In the genomic region with DNA sequence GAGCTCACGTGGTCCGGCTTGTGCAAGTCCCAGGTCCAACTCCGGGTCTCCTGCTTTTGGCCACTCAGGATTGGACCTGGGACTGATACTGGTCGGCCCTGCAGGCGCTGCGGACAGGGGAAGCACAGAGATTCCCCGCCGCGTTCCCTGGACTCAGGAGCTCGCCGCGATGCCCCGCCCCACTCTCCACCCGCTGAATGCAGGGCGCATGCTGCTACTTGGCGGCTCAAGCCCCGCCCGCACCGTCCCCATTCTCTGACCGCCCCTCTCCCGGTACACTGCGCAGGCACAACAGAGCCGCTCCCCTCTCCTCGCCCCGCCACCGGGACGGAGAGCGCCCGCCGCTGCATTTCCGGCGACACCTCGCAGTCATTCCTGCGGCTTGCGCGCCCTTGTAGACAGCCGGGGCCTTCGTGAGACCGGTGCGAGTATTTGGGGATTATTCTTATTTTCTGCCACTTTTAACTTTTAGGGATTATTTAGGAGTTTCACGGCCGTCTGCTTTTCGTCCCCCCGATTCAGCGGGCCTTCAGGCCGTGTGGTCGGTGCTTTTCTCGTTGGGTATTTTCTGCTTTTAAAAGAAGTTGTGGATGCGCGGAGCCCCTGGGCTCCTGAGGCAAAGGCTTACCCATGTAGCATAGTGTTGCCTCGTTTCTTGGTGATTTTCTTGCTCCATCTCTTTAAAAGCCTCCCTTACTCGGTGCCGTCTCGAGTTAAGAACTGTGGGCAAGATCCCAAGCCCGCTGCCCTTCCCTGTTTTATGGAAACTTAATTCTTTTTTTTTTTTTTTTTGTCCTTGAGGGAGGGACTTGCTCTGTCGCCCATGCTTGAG, we compare ENCODE assay signal across 1 cellular context.
TF ChIP-seq lines count a peak whose summit lies in the region.

A gene (plus strand): TSS at position 251 of the 832 bp plus-strand sequence. CDS start 1,544 bp downstream, outside the sequence.

TF ChIP-seq in K562, 482 proteins besides CTCF, POLR2A, EP300 and RAD21 (continued from another document and continues in another):
- TF ChIP-seq, protein P1, sequence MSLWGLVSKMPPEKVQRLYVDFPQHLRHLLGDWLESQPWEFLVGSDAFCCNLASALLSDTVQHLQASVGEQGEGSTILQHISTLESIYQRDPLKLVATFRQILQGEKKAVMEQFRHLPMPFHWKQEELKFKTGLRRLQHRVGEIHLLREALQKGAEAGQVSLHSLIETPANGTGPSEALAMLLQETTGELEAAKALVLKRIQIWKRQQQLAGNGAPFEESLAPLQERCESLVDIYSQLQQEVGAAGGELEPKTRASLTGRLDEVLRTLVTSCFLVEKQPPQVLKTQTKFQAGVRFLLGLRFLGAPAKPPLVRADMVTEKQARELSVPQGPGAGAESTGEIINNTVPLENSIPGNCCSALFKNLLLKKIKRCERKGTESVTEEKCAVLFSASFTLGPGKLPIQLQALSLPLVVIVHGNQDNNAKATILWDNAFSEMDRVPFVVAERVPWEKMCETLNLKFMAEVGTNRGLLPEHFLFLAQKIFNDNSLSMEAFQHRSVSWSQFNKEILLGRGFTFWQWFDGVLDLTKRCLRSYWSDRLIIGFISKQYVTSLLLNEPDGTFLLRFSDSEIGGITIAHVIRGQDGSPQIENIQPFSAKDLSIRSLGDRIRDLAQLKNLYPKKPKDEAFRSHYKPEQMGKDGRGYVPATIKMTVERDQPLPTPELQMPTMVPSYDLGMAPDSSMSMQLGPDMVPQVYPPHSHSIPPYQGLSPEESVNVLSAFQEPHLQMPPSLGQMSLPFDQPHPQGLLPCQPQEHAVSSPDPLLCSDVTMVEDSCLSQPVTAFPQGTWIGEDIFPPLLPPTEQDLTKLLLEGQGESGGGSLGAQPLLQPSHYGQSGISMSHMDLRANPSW (CRISPR knock-in tag; IDR thresholded peaks at IDR 0.05): peak; percentile 45
- TF ChIP-seq ELF2 (CRISPR knock-in tag; IDR thresholded peaks at IDR 0.05) (no peak), RBM15 (IDR thresholded peaks at IDR 0.05; ENCODE audit: insufficient read depth, low read length) (no peak), ILK (tag; IDR thresholded peaks at IDR 0.05; ENCODE audit: borderline replicate concordance, low read depth) (no peak), FOXK2 (conservative IDR thresholded peaks at IDR 0.05 in 1 of 2, IDR thresholded peaks at IDR 0.05 in 1 of 2; ENCODE audit: low read depth in 2 of 2) (peak; percentile 62 to 73; a peak in 2 of 4 replicates), ADNP (tag; IDR thresholded peaks at IDR 0.05) (no peak), EZH2 (IDR thresholded peaks at IDR 0.05; ENCODE audit: borderline replicate concordance, low read depth, low read length) (no peak), NFYB (IDR thresholded peaks at IDR 0.05; ENCODE audit: extremely low read depth, insufficient read length) (no peak), CXXC5 (CRISPR knock-in tag; IDR thresholded peaks at IDR 0.05) (peak; percentile 89), RAD51 (IDR thresholded peaks at IDR 0.05; ENCODE audit: borderline replicate concordance, low read depth) (no peak), ZNF384 (IDR thresholded peaks at IDR 0.05; ENCODE audit: low read depth, low read length) (peak; percentile 60), KLF13 (tag; IDR thresholded peaks at IDR 0.05; ENCODE audit: borderline replicate concordance, low read depth) (0 out of 2 replicates have a peak, but pooled peaks have one; percentile 21), ZNF146 (CRISPR knock-in tag; IDR thresholded peaks at IDR 0.05; ENCODE audit: unreplicated experiment) (no peak), MTA3 (IDR thresholded peaks at IDR 0.05; ENCODE audit: borderline replicate concordance) (peak; percentile 78; the same call in 1 of the 2 replicates), CCNT2 (IDR thresholded peaks at IDR 0.05; ENCODE audit: borderline replicate concordance, extremely low read depth, insufficient read length, low read depth, low read length) (peak; percentile 76), FOXA3 (CRISPR knock-in tag; conservative IDR thresholded peaks at IDR 0.05 in 1 of 2, IDR thresholded peaks at IDR 0.05 in 1 of 2) (0 out of 4 replicates have a peak, but pooled peaks of 1 of the 2 experiments have one; percentile 38), SAFB (IDR thresholded peaks at IDR 0.05; ENCODE audit: borderline replicate concordance, low read depth, low read length) (0 out of 2 replicates have a peak, but pooled peaks have one; percentile 51), ZNF644 (tag; IDR thresholded peaks at IDR 0.05; ENCODE audit: low read depth) (0 out of 2 replicates have a peak, but pooled peaks have one; percentile 34), BRCA1 (IDR thresholded peaks at IDR 0.05) (no peak), BRCA1 (CRISPR knock-in tag; IDR thresholded peaks at IDR 0.05) (no peak), PRPF4 (IDR thresholded peaks at IDR 0.05; ENCODE audit: insufficient read depth, low read depth, low read length, poor library complexity, severe bottlenecking) (no peak), SMARCC2 (IDR thresholded peaks at IDR 0.05; ENCODE audit: low read depth) (no peak), ZNF583 (CRISPR knock-in tag; IDR thresholded peaks at IDR 0.05) (no peak), SETDB1 (IDR thresholded peaks at IDR 0.05; ENCODE audit: low read length) (no peak), ZBTB7A (IDR thresholded peaks at IDR 0.05; ENCODE audit: borderline replicate concordance, control insufficient read depth, low read depth, low read length) (peak; percentile 70; the same call in 1 of the 2 replicates), PTTG1 (tag; IDR thresholded peaks at IDR 0.05; ENCODE audit: low read depth) (no peak), ARID2 (IDR thresholded peaks at IDR 0.05) (no peak; the same call in 1 of the 2 replicates), ZBED1 (IDR thresholded peaks at IDR 0.05) (peak; percentile 80; the same call in 1 of the 2 replicates), ZNF197 (CRISPR knock-in tag; IDR thresholded peaks at IDR 0.05; ENCODE audit: low read depth) (no peak), GTF2E2 (tag; IDR thresholded peaks at IDR 0.05) (peak; percentile 59; the same call in 1 of the 2 replicates), ZNF133 (CRISPR knock-in tag; IDR thresholded peaks at IDR 0.05) (no peak), POLR3G (IDR thresholded peaks at IDR 0.05; ENCODE audit: extremely low read depth, insufficient read length, insufficient replicate concordance) (no peak), PHB (CRISPR knock-in tag; IDR thresholded peaks at IDR 0.05) (no peak)
- TF ChIP-seq, protein P2, sequence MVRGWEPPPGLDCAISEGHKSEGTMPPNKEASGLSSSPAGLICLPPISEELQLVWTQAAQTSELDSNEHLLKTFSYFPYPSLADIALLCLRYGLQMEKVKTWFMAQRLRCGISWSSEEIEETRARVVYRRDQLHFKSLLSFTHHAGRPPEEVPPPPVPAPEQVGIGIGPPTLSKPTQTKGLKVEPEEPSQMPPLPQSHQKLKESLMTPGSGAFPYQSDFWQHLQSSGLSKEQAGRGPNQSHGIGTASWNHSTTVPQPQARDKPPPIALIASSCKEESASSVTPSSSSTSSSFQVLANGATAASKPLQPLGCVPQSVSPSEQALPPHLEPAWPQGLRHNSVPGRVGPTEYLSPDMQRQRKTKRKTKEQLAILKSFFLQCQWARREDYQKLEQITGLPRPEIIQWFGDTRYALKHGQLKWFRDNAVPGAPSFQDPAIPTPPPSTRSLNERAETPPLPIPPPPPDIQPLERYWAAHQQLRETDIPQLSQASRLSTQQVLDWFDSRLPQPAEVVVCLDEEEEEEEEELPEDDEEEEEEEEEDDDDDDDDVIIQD (CRISPR knock-in tag; IDR thresholded peaks at IDR 0.05): no peak
- TF ChIP-seq, protein P3, sequence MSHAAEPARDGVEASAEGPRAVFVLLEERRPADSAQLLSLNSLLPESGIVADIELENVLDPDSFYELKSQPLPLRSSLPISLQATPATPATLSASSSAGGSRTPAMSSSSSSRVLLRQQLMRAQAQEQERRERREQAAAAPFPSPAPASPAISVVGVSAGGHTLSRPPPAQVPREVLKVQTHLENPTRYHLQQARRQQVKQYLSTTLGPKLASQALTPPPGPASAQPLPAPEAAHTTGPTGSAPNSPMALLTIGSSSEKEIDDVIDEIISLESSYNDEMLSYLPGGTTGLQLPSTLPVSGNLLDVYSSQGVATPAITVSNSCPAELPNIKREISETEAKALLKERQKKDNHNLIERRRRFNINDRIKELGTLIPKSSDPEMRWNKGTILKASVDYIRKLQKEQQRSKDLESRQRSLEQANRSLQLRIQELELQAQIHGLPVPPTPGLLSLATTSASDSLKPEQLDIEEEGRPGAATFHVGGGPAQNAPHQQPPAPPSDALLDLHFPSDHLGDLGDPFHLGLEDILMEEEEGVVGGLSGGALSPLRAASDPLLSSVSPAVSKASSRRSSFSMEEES (CRISPR knock-in tag; IDR thresholded peaks at IDR 0.05): peak; percentile 66; the same call in 1 of the 2 replicates
- TF ChIP-seq, protein P4, sequence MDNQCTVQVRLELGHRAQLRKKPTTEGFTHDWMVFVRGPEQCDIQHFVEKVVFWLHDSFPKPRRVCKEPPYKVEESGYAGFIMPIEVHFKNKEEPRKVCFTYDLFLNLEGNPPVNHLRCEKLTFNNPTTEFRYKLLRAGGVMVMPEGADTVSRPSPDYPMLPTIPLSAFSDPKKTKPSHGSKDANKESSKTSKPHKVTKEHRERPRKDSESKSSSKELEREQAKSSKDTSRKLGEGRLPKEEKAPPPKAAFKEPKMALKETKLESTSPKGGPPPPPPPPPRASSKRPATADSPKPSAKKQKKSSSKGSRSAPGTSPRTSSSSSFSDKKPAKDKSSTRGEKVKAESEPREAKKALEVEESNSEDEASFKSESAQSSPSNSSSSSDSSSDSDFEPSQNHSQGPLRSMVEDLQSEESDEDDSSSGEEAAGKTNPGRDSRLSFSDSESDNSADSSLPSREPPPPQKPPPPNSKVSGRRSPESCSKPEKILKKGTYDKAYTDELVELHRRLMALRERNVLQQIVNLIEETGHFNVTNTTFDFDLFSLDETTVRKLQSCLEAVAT (IDR thresholded peaks at IDR 0.05): peak; percentile 76 to 84; a peak in 3 of 4 replicates
- TF ChIP-seq, protein P5, sequence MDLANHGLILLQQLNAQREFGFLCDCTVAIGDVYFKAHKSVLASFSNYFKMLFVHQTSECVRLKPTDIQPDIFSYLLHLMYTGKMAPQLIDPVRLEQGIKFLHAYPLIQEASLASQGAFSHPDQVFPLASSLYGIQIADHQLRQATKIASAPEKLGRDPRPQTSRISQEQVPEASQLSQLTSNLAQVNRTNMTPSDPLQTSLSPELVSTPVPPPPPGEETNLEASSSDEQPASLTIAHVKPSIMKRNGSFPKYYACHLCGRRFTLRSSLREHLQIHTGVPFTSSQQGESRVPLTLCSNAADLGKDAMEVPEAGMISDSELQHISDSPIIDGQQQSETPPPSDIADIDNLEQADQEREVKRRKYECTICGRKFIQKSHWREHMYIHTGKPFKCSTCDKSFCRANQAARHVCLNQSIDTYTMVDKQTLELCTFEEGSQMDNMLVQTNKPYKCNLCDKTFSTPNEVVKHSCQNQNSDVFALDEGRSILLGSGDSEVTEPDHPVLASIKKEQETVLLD (IDR thresholded peaks at IDR 0.05): peak; percentile 93
- TF ChIP-seq, protein P6, sequence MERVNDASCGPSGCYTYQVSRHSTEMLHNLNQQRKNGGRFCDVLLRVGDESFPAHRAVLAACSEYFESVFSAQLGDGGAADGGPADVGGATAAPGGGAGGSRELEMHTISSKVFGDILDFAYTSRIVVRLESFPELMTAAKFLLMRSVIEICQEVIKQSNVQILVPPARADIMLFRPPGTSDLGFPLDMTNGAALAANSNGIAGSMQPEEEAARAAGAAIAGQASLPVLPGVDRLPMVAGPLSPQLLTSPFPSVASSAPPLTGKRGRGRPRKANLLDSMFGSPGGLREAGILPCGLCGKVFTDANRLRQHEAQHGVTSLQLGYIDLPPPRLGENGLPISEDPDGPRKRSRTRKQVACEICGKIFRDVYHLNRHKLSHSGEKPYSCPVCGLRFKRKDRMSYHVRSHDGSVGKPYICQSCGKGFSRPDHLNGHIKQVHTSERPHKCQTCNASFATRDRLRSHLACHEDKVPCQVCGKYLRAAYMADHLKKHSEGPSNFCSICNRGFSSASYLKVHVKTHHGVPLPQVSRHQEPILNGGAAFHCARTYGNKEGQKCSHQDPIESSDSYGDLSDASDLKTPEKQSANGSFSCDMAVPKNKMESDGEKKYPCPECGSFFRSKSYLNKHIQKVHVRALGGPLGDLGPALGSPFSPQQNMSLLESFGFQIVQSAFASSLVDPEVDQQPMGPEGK (CRISPR knock-in tag; IDR thresholded peaks at IDR 0.05; ENCODE audit: borderline replicate concordance): no peak
- TF ChIP-seq, protein P7, sequence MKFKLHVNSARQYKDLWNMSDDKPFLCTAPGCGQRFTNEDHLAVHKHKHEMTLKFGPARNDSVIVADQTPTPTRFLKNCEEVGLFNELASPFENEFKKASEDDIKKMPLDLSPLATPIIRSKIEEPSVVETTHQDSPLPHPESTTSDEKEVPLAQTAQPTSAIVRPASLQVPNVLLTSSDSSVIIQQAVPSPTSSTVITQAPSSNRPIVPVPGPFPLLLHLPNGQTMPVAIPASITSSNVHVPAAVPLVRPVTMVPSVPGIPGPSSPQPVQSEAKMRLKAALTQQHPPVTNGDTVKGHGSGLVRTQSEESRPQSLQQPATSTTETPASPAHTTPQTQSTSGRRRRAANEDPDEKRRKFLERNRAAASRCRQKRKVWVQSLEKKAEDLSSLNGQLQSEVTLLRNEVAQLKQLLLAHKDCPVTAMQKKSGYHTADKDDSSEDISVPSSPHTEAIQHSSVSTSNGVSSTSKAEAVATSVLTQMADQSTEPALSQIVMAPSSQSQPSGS (CRISPR knock-in tag; IDR thresholded peaks at IDR 0.05): no peak
- TF ChIP-seq, protein P8, sequence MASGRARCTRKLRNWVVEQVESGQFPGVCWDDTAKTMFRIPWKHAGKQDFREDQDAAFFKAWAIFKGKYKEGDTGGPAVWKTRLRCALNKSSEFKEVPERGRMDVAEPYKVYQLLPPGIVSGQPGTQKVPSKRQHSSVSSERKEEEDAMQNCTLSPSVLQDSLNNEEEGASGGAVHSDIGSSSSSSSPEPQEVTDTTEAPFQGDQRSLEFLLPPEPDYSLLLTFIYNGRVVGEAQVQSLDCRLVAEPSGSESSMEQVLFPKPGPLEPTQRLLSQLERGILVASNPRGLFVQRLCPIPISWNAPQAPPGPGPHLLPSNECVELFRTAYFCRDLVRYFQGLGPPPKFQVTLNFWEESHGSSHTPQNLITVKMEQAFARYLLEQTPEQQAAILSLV (tag; IDR thresholded peaks at IDR 0.05): no peak
- TF ChIP-seq, protein P9, sequence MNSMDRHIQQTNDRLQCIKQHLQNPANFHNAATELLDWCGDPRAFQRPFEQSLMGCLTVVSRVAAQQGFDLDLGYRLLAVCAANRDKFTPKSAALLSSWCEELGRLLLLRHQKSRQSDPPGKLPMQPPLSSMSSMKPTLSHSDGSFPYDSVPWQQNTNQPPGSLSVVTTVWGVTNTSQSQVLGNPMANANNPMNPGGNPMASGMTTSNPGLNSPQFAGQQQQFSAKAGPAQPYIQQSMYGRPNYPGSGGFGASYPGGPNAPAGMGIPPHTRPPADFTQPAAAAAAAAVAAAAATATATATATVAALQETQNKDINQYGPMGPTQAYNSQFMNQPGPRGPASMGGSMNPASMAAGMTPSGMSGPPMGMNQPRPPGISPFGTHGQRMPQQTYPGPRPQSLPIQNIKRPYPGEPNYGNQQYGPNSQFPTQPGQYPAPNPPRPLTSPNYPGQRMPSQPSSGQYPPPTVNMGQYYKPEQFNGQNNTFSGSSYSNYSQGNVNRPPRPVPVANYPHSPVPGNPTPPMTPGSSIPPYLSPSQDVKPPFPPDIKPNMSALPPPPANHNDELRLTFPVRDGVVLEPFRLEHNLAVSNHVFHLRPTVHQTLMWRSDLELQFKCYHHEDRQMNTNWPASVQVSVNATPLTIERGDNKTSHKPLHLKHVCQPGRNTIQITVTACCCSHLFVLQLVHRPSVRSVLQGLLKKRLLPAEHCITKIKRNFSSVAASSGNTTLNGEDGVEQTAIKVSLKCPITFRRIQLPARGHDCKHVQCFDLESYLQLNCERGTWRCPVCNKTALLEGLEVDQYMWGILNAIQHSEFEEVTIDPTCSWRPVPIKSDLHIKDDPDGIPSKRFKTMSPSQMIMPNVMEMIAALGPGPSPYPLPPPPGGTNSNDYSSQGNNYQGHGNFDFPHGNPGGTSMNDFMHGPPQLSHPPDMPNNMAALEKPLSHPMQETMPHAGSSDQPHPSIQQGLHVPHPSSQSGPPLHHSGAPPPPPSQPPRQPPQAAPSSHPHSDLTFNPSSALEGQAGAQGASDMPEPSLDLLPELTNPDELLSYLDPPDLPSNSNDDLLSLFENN (IDR thresholded peaks at IDR 0.05; ENCODE audit: low read depth in 2 of 2, low read length in 2 of 2): peak in 1 of 2 experiments; percentile 59; a peak in 1 of 4 replicates
